ENCODE assay signal across 17 cellular contexts in genomic region chr14:89015016-89015415, GRCh38.
DNase-seq lines count a peak whose midpoint lies in the region; TF ChIP-seq lines count a peak whose summit lies in the region.
"Had no signal": no experiment of that assay in that cellular context is flagged by ENCODE, and none has a peak within 500 bp of the region (broad histone marks: within the 10 kb centered on the region; RNA-seq: fewer than 3 reads in every experiment).

No MANE protein-coding gene starts in this region.

- H3K4me3 ChIP-seq in GM12864 (ENCODE audit: low read depth, low read length) = no peak overlapping the region
- no peak overlapping the region for H3K4me3 ChIP-seq in astrocyte of the cerebellum (ENCODE audit: low read depth, low read length)
- H3K4me3 ChIP-seq: GM12878, psoas muscle, tibial artery had no signal

- no peaks in the 10 kb centered on the region for H3K36me3 Mint-ChIP-seq in glutamatergic neuron (ENCODE audit: unreplicated experiment)
- H3K36me3 Mint-ChIP-seq: CD4-positive, alpha-beta memory T cell; immature natural killer cell; natural killer cell treated with Interleukin-12 subunit alpha and Interleukin-12 subunit beta and Interleukin-15 and Interleukin-18, amount 100 ng/mL, for 72 hours; stimulated activated naive B cell treated with anti-CD40 and anti-IgM and Interleukin-4, amounts not matched to agents 10 μg/mL and 1 μg/mL and 100 μg/mL, for 72 hours had no signal

- H3K27me3 Mint-ChIP-seq in glutamatergic neuron (ENCODE audit: unreplicated experiment) = peaks cover 5% of the 10 kb centered on the region

- in situ Hi-C loops in astrocyte of the cerebellum (cut with HindIII; ENCODE audit: low sequenced_read_pairs) = no loop called here

- H3K4me1 Mint-ChIP-seq in glutamatergic neuron (ENCODE audit: low read depth, unreplicated experiment) = peaks cover 12% of the 10 kb centered on the region
- H3K4me1 Mint-ChIP-seq: immature natural killer cell had no signal

- peaks cover 2% of the 10 kb centered on the region for H3K9me3 Mint-ChIP-seq in glutamatergic neuron (ENCODE audit: unreplicated experiment)
- H3K9me3 Mint-ChIP-seq: activated CD8-positive, alpha-beta T cell treated with anti-CD3 and anti-CD28 coated beads for 36 hours; CD4-positive, alpha-beta memory T cell; central memory CD8-positive, alpha-beta T cell; immature natural killer cell; natural killer cell treated with Interleukin-12 subunit alpha and Interleukin-12 subunit beta and Interleukin-15 and Interleukin-18, amount 100 ng/mL, for 72 hours; stimulated activated naive B cell treated with anti-CD40 and anti-IgM and Interleukin-4, amounts not matched to agents 10 μg/mL and 1 μg/mL and 100 μg/mL, for 72 hours had no signal

- TF ChIP-seq CTCF in C4-2B (conservative IDR thresholded peaks at IDR 0.05) (peak; percentile 23; the same call in 1 of the 2 replicates), GM12864 (IDR thresholded peaks at IDR 0.05; ENCODE audit: low read depth, low read length, missing control alignments) (peak; percentile 3), astrocyte of the cerebellum (IDR thresholded peaks at IDR 0.05; ENCODE audit: low read depth, low read length, missing control alignments) (peak; percentile 32), glutamatergic neuron (IDR thresholded peaks at IDR 0.05; ENCODE audit: partially characterized antibody, unreplicated experiment) (no peak)

- H3K27ac ChIP-seq in C4-2B = no peak overlapping the region
- H3K27ac ChIP-seq: psoas muscle, tibial artery had no signal

- peak overlapping the region; percentile 49 for H3K4me3 Mint-ChIP-seq in glutamatergic neuron (ENCODE audit: unreplicated experiment)
- H3K4me3 Mint-ChIP-seq: activated CD8-positive, alpha-beta T cell treated with anti-CD3 and anti-CD28 coated beads for 36 hours; CD4-positive, alpha-beta memory T cell; central memory CD8-positive, alpha-beta T cell; immature natural killer cell; natural killer cell treated with Interleukin-12 subunit alpha and Interleukin-12 subunit beta and Interleukin-15 and Interleukin-18, amount 100 ng/mL, for 72 hours; stimulated activated naive B cell treated with anti-CD40 and anti-IgM and Interleukin-4, amounts not matched to agents 10 μg/mL and 1 μg/mL and 100 μg/mL, for 72 hours had no signal

- DNase-seq in GM12864 (ENCODE audit: low read depth) = no peak
- no peak for DNase-seq in astrocyte of the cerebellum (ENCODE audit: low read depth)
- no peak for DNase-seq in glutamatergic neuron
- DNase-seq in stimulated activated CD4-positive, alpha-beta T cell treated with anti-CD3 and anti-CD28 coated beads, Interleukin-1b, Interleukin-23, amount 100 ng/mL, for 48 hours = no peak
- DNase-seq in NCI-H524 treated with DMSO at 0.1 percent for 48 hours (lab: John Stamatoyannopoulos, UW) = no peak
- DNase-seq in MV-4-11 (lab: John Stamatoyannopoulos, UW) = no peak
- DNase-seq: activated CD8-positive, alpha-beta T cell treated with anti-CD3 and anti-CD28 coated beads for 36 hours; CD4-positive, alpha-beta memory T cell; immature natural killer cell; NCI-H510A; psoas muscle; stimulated activated naive B cell treated with anti-CD40 and anti-IgM and Interleukin-4, amounts not matched to agents 10 μg/mL and 1 μg/mL and 100 μg/mL, for 72 hours; tibial artery had no signal

- peak overlapping the region; percentile 35 for H3K27ac Mint-ChIP-seq in glutamatergic neuron (ENCODE audit: unreplicated experiment)
- H3K27ac Mint-ChIP-seq: activated CD8-positive, alpha-beta T cell treated with anti-CD3 and anti-CD28 coated beads for 36 hours; immature natural killer cell; natural killer cell treated with Interleukin-12 subunit alpha and Interleukin-12 subunit beta and Interleukin-15 and Interleukin-18, amount 100 ng/mL, for 72 hours; stimulated activated naive B cell treated with anti-CD40 and anti-IgM and Interleukin-4, amounts not matched to agents 10 μg/mL and 1 μg/mL and 100 μg/mL, for 72 hours had no signal
